In genomic region chr4:57103051-57103450, GRCh38 we compare ENCODE assay signal across 1 cellular context.
TF ChIP-seq lines count a peak whose summit lies in the region.

No MANE protein-coding gene starts in this region.

TF ChIP-seq in liver, 16 proteins besides CTCF, POLR2A, EP300 and RAD21 (continued from another document):
- TF ChIP-seq ZBTB33 (IDR thresholded peaks at IDR 0.05) (no peak), HNF4A (conservative IDR thresholded peaks at IDR 0.05) (no peak), FOXA1 (IDR thresholded peaks at IDR 0.05) (no peak), SP1 (IDR thresholded peaks at IDR 0.05) (no peak)
- TF ChIP-seq, protein P1, sequence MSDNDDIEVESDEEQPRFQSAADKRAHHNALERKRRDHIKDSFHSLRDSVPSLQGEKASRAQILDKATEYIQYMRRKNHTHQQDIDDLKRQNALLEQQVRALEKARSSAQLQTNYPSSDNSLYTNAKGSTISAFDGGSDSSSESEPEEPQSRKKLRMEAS (IDR thresholded peaks at IDR 0.05) = no peak
- TF ChIP-seq, protein P2, sequence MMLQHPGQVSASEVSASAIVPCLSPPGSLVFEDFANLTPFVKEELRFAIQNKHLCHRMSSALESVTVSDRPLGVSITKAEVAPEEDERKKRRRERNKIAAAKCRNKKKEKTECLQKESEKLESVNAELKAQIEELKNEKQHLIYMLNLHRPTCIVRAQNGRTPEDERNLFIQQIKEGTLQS (IDR thresholded peaks at IDR 0.05) = no peak
TF ChIP-seq in liver: peak in this region for 0.
